Comparison of ENCODE assay signal across 1 cellular context in genomic region chr2:163735692-163736432, GRCh38.
TF ChIP-seq lines count a peak whose summit lies in the region.

A gene with protein sequence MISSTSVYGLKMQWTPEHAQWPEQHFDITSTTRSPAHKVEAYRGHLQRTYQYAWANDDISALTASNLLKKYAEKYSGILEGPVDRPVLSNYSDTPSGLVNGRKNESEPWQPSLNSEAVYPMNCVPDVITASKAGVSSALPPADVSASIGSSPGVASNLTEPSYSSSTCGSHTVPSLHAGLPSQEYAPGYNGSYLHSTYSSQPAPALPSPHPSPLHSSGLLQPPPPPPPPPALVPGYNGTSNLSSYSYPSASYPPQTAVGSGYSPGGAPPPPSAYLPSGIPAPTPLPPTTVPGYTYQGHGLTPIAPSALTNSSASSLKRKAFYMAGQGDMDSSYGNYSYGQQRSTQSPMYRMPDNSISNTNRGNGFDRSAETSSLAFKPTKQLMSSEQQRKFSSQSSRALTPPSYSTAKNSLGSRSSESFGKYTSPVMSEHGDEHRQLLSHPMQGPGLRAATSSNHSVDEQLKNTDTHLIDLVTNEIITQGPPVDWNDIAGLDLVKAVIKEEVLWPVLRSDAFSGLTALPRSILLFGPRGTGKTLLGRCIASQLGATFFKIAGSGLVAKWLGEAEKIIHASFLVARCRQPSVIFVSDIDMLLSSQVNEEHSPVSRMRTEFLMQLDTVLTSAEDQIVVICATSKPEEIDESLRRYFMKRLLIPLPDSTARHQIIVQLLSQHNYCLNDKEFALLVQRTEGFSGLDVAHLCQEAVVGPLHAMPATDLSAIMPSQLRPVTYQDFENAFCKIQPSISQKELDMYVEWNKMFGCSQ (minus strand): TSS chr2:163736008. CDS start chr2:163734927, 1,081 bp downstream.

TF ChIP-seq in HepG2, 621 proteins besides CTCF, POLR2A, EP300 and RAD21 (continued from another document and continues in another):
- TF ChIP-seq ZNF800 (CRISPR knock-in tag; IDR thresholded peaks at IDR 0.05) (0 out of 2 replicates have a peak, but pooled peaks have one; percentile 53), HDAC6 (IDR thresholded peaks at IDR 0.05; ENCODE audit: low read depth, low read length) (peak; percentile 75; the same call in 1 of the 2 replicates), REST (IDR thresholded peaks at IDR 0.05; ENCODE audit: borderline replicate concordance in 1 of 2, low read depth in 1 of 2, low read length in 2 of 2) (peak in 1 of 2 experiments; percentile 30; a peak in 1 of 4 replicates), ZNF17 (CRISPR knock-in tag; IDR thresholded peaks at IDR 0.05) (no peak), BRD4 (CRISPR knock-in tag; IDR thresholded peaks at IDR 0.05) (0 out of 2 replicates have a peak, but pooled peaks have one; percentile 26), ARID2 (CRISPR knock-in tag; IDR thresholded peaks at IDR 0.05; ENCODE audit: borderline replicate concordance) (no peak; the same call in 1 of the 2 replicates), ZNF597 (CRISPR knock-in tag; IDR thresholded peaks at IDR 0.05) (no peak), PRDM4 (CRISPR knock-in tag; IDR thresholded peaks at IDR 0.05; ENCODE audit: borderline replicate concordance) (no peak), MNT (IDR thresholded peaks at IDR 0.05) (peak; percentile 40), ZNF160 (CRISPR knock-in tag; IDR thresholded peaks at IDR 0.05) (peak; percentile 57; the same call in 1 of the 2 replicates), TFE3 (CRISPR knock-in tag; IDR thresholded peaks at IDR 0.05) (peak; percentile 62; the same call in 1 of the 2 replicates), ZNF263 (CRISPR knock-in tag; IDR thresholded peaks at IDR 0.05) (peak; percentile 89), DRAP1 (CRISPR knock-in tag; IDR thresholded peaks at IDR 0.05) (0 out of 2 replicates have a peak, but pooled peaks have one; percentile 54), ZNF451 (CRISPR knock-in tag; IDR thresholded peaks at IDR 0.05) (no peak), TOE1 (CRISPR knock-in tag; IDR thresholded peaks at IDR 0.05) (no peak), ZEB1 (IDR thresholded peaks at IDR 0.05; ENCODE audit: insufficient replicate concordance, low read depth) (peak; percentile 68), ZNF570 (CRISPR knock-in tag; IDR thresholded peaks at IDR 0.05; ENCODE audit: borderline replicate concordance) (peak; percentile 54; the same call in 1 of the 2 replicates), CAMTA2 (CRISPR knock-in tag; IDR thresholded peaks at IDR 0.05; ENCODE audit: borderline replicate concordance) (peak; percentile 84; the same call in 1 of the 2 replicates), IRF2 (CRISPR knock-in tag; IDR thresholded peaks at IDR 0.05) (peak; percentile 30; the same call in 1 of the 2 replicates), CBX5 (CRISPR knock-in tag; IDR thresholded peaks at IDR 0.05; ENCODE audit: borderline replicate concordance) (no peak), SOX6 (IDR thresholded peaks at IDR 0.05) (no peak), SOX6 (CRISPR knock-in tag; IDR thresholded peaks at IDR 0.05) (peak; percentile 70)
- TF ChIP-seq, protein P1, sequence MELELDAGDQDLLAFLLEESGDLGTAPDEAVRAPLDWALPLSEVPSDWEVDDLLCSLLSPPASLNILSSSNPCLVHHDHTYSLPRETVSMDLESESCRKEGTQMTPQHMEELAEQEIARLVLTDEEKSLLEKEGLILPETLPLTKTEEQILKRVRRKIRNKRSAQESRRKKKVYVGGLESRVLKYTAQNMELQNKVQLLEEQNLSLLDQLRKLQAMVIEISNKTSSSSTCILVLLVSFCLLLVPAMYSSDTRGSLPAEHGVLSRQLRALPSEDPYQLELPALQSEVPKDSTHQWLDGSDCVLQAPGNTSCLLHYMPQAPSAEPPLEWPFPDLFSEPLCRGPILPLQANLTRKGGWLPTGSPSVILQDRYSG (CRISPR knock-in tag; IDR thresholded peaks at IDR 0.05), result 0 out of 2 replicates have a peak, but pooled peaks have one; percentile 20
- TF ChIP-seq, protein P2, sequence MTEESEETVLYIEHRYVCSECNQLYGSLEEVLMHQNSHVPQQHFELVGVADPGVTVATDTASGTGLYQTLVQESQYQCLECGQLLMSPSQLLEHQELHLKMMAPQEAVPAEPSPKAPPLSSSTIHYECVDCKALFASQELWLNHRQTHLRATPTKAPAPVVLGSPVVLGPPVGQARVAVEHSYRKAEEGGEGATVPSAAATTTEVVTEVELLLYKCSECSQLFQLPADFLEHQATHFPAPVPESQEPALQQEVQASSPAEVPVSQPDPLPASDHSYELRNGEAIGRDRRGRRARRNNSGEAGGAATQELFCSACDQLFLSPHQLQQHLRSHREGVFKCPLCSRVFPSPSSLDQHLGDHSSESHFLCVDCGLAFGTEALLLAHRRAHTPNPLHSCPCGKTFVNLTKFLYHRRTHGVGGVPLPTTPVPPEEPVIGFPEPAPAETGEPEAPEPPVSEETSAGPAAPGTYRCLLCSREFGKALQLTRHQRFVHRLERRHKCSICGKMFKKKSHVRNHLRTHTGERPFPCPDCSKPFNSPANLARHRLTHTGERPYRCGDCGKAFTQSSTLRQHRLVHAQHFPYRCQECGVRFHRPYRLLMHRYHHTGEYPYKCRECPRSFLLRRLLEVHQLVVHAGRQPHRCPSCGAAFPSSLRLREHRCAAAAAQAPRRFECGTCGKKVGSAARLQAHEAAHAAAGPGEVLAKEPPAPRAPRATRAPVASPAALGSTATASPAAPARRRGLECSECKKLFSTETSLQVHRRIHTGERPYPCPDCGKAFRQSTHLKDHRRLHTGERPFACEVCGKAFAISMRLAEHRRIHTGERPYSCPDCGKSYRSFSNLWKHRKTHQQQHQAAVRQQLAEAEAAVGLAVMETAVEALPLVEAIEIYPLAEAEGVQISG (CRISPR knock-in tag; IDR thresholded peaks at IDR 0.05), result peak; percentile 66
- TF ChIP-seq, protein P3, sequence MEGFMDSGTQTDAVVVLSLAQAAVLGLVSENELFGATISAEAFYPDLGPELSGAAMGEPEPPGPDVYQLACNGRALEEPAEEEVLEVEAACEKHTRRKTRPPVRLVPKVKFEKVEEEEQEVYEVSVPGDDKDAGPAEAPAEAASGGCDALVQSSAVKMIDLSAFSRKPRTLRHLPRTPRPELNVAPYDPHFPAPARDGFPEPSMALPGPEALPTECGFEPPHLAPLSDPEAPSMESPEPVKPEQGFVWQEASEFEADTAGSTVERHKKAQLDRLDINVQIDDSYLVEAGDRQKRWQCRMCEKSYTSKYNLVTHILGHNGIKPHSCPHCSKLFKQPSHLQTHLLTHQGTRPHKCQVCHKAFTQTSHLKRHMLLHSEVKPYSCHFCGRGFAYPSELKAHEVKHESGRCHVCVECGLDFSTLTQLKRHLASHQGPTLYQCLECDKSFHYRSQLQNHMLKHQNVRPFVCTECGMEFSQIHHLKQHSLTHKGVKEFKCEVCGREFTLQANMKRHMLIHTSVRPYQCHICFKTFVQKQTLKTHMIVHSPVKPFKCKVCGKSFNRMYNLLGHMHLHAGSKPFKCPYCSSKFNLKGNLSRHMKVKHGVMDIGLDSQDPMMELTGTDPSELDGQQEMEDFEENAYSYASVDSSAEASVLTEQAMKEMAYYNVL (CRISPR knock-in tag; IDR thresholded peaks at IDR 0.05; ENCODE audit: borderline replicate concordance), result peak; percentile 87; the same call in 1 of the 2 replicates
- TF ChIP-seq, protein P4, sequence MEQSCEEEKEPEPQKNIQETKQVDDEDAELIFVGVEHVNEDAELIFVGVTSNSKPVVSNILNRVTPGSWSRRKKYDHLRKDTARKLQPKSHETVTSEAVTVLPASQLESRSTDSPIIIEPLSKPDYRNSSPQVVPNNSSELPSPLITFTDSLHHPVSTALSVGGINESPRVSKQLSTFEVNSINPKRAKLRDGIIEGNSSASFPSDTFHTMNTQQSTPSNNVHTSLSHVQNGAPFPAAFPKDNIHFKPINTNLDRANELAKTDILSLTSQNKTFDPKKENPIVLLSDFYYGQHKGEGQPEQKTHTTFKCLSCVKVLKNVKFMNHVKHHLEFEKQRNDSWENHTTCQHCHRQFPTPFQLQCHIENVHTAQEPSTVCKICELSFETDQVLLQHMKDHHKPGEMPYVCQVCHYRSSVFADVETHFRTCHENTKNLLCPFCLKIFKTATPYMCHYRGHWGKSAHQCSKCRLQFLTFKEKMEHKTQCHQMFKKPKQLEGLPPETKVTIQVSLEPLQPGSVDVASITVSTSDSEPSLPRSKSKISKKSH (CRISPR knock-in tag; IDR thresholded peaks at IDR 0.05; ENCODE audit: borderline replicate concordance), result no peak
